16 cellular contexts compared by ENCODE assay signal in genomic region chr15:62740141-62741004, GRCh38.
A peak's percentile ranks its signal among the peaks of the same experiment; 100 is the strongest.
DNase-seq lines count a peak whose midpoint lies in the region; ATAC-seq and TF ChIP-seq lines count a peak whose summit lies in the region.
"Had no signal": no experiment of that assay in that cellular context is flagged by ENCODE, and none has a peak within 500 bp of the region (broad histone marks: within the 10 kb centered on the region; RNA-seq: fewer than 3 reads in every experiment).

No MANE protein-coding gene starts in this region.

- H3K4me1 Mint-ChIP-seq in nephron progenitor cell = peaks cover 41% of the 10 kb centered on the region
- H3K4me1 Mint-ChIP-seq: activated CD4-positive, alpha-beta memory T cell treated with anti-CD3 and anti-CD28 coated beads, Interleukin-2, amount 10 ng/mL, durations not matched to agents 7 days and 5 days had no signal

- H3K27me3 ChIP-seq in RWPE2 (ENCODE audit: insufficient read depth, poor library complexity, severe bottlenecking) = no peaks in the 10 kb centered on the region
- H3K27me3 ChIP-seq: BLaER1, gastrocnemius medialis had no signal

- H3K36me3 ChIP-seq in RWPE2 (ENCODE audit: low read depth) = no peaks in the 10 kb centered on the region
- H3K36me3 ChIP-seq: BLaER1, gastrocnemius medialis, WERI-Rb-1 had no signal

- H3K27me3 Mint-ChIP-seq in nephron progenitor cell (ENCODE audit: low read depth, poor library complexity) = peaks cover 4% of the 10 kb centered on the region
- H3K27me3 Mint-ChIP-seq: activated CD4-positive, alpha-beta memory T cell treated with anti-CD3 and anti-CD28 coated beads, Interleukin-2, amount 10 ng/mL, durations not matched to agents 7 days and 5 days; activated naive CD8-positive, alpha-beta T cell treated with anti-CD3 and anti-CD28 coated beads, Interleukin-2, amount 50 U/mL, for 24 hours had no signal

- ATAC-seq in RWPE2 (ENCODE audit: low read depth) (no peak), left lobe of liver (no peak)
- ATAC-seq: activated naive CD8-positive, alpha-beta T cell treated with anti-CD3 and anti-CD28 coated beads, Interleukin-2, amount 50 U/mL, for 24 hours; gastrocnemius medialis; right cardiac atrium had no signal

- DNase-seq in RWPE2 (ENCODE audit: low spot score) (no peak), fibroblast of pulmonary artery (ENCODE audit: low read depth) (peak; percentile 57), nephron progenitor cell (no peak), GF-D8 (lab: John Stamatoyannopoulos, UW) (no peak), HPDE6-E6E7 (ENCODE audit: extremely low spot score) (no peak), left lobe of liver (ENCODE audit: low spot score) (no peak), OCI-M1 (lab: John Stamatoyannopoulos, UW) (no peak)
- DNase-seq: activated CD4-positive, alpha-beta memory T cell treated with anti-CD3 and anti-CD28 coated beads, Interleukin-2, amount 10 ng/mL, durations not matched to agents 7 days and 5 days; activated naive CD8-positive, alpha-beta T cell treated with anti-CD3 and anti-CD28 coated beads, Interleukin-2, amount 50 U/mL, for 24 hours; DMS 273 treated with DMSO at 0.1 percent for 48 hours; gastrocnemius medialis; NCI-H187; NCI-H510A; right cardiac atrium; WERI-Rb-1 had no signal

- TF ChIP-seq CTCF in RWPE2 (IDR thresholded peaks at IDR 0.05; ENCODE audit: poor library complexity, severe bottlenecking) (no peak), fibroblast of pulmonary artery (IDR thresholded peaks at IDR 0.05; ENCODE audit: low read length, missing control alignments) (no peak), nephron progenitor cell (IDR thresholded peaks at IDR 0.05) (peak; percentile 6)

- H3K9me3 ChIP-seq in RWPE2 (ENCODE audit: severe bottlenecking) = no peaks in the 10 kb centered on the region
- H3K9me3 ChIP-seq: BLaER1, gastrocnemius medialis had no signal

- no peaks in the 10 kb centered on the region for H3K9me3 Mint-ChIP-seq in nephron progenitor cell
- H3K9me3 Mint-ChIP-seq: activated CD4-positive, alpha-beta memory T cell treated with anti-CD3 and anti-CD28 coated beads, Interleukin-2, amount 10 ng/mL, durations not matched to agents 7 days and 5 days; activated naive CD8-positive, alpha-beta T cell treated with anti-CD3 and anti-CD28 coated beads, Interleukin-2, amount 50 U/mL, for 24 hours had no signal

- H3K4me3 Mint-ChIP-seq in nephron progenitor cell = no peak overlapping the region
- H3K4me3 Mint-ChIP-seq: activated CD4-positive, alpha-beta memory T cell treated with anti-CD3 and anti-CD28 coated beads, Interleukin-2, amount 10 ng/mL, durations not matched to agents 7 days and 5 days; activated naive CD8-positive, alpha-beta T cell treated with anti-CD3 and anti-CD28 coated beads, Interleukin-2, amount 50 U/mL, for 24 hours had no signal

- peak overlapping the region; percentile 73 for H3K27ac ChIP-seq in RWPE2 (ENCODE audit: poor library complexity, severe bottlenecking)
- H3K27ac ChIP-seq: BLaER1, gastrocnemius medialis, WERI-Rb-1 had no signal

- H3K27ac Mint-ChIP-seq in nephron progenitor cell = peak overlapping the region; percentile 72
- H3K27ac Mint-ChIP-seq: activated CD4-positive, alpha-beta memory T cell treated with anti-CD3 and anti-CD28 coated beads, Interleukin-2, amount 10 ng/mL, durations not matched to agents 7 days and 5 days; activated naive CD8-positive, alpha-beta T cell treated with anti-CD3 and anti-CD28 coated beads, Interleukin-2, amount 50 U/mL, for 24 hours had no signal

- H3K36me3 Mint-ChIP-seq in nephron progenitor cell (ENCODE audit: low read depth) = peaks cover 5% of the 10 kb centered on the region

- peaks cover 18% of the 10 kb centered on the region for H3K4me1 ChIP-seq in RWPE2 (ENCODE audit: insufficient read depth, poor library complexity, severe bottlenecking)
- H3K4me1 ChIP-seq: BLaER1 had no signal

- no peak overlapping the region for H3K4me3 ChIP-seq in RWPE2 (ENCODE audit: severe bottlenecking)
- H3K4me3 ChIP-seq in fibroblast of pulmonary artery (replicated peaks; ENCODE audit: low read depth, low read length) = no peak overlapping the region
- H3K4me3 ChIP-seq: BLaER1, gastrocnemius medialis had no signal
